In the genomic region with DNA sequence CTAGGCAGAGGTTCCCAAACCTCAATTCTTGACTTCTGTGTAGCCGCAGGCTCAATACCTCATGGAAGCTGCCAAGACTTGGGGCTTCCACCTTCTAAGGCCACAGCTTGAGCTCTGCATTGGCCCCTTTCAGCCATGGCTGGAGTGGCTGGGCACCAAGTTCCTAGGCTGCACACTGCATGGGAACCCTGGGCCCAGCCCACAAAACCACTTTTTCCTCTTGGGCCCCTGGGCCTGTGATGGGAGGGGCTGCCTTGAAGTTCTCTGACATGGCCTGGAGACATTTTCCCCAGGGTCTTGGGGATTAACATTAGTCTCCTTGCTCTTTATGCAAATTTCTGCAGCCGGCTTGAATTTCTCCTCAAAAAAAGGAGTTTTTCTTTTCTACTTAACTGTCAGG, we compare ENCODE assay signal across 9 cellular contexts. TPM values are rescaled to one million over a fixed set of nuclear protein-coding genes. Genes with fewer than 3 reads are reported as not detected.
"Had no signal": no experiment of that assay in that cellular context is flagged by ENCODE, and none has a peak within 500 bp of the region (broad histone marks: within the 10 kb centered on the region; RNA-seq: fewer than 3 reads in every experiment).

No MANE protein-coding gene starts in this region.

- H3K4me3 Mint-ChIP-seq: IgD-negative memory B cell had no signal

- H3K36me3 Mint-ChIP-seq: IgD-negative memory B cell had no signal

- DNase-seq: IMR-90, KBM-7, KG1 had no signal

- H3K9me3 Mint-ChIP-seq: IgD-negative memory B cell had no signal

- H3K9ac ChIP-seq: KMS-11 had no signal

- H3K27ac ChIP-seq: HL-60, KMS-11 had no signal

- H3K4me2 ChIP-seq: KMS-11 had no signal

- H3K27ac Mint-ChIP-seq: IgD-negative memory B cell had no signal

- H3K27me3 Mint-ChIP-seq: IgD-negative memory B cell had no signal

- H3K4me3 ChIP-seq: K562 had no signal

RNA-seq across cellular contexts. Expression of a gene that starts 35.0 kb away (rescaled TPM):
- total RNA-seq: HT1080, IMR-90, K562 had no signal
- polyA plus RNA-seq: HepG2, IMR-90, K562 had no signal
